Comparison of ENCODE assay signal across 11 cellular contexts in genomic region chr9:92295240-92295790, GRCh38. TPM values are rescaled to one million over a fixed set of nuclear protein-coding genes. Genes with fewer than 3 reads are reported as not detected.
DNase-seq lines count a peak whose midpoint lies in the region; ATAC-seq and TF ChIP-seq lines count a peak whose summit lies in the region.
"Had no signal": no experiment of that assay in that cellular context is flagged by ENCODE, and none has a peak within 500 bp of the region (broad histone marks: within the 10 kb centered on the region; RNA-seq: fewer than 3 reads in every experiment).

No MANE protein-coding gene starts in this region.

- no peaks in the 10 kb centered on the region for H3K27me3 Mint-ChIP-seq in Caco-2 (ENCODE audit: insufficient read depth, unreplicated experiment)
- no peaks in the 10 kb centered on the region for H3K27me3 Mint-ChIP-seq in activated CD8-positive, alpha-beta T cell treated with anti-CD3 and anti-CD28 coated beads, Interleukin-2, amount 10 ng/mL, durations not matched to agents 7 days and 5 days (ENCODE audit: low read depth)
- no peaks in the 10 kb centered on the region for H3K27me3 Mint-ChIP-seq in natural killer cell treated with Interleukin-12 subunit alpha and Interleukin-12 subunit beta and Interleukin-15 and Interleukin-18, amount 100 ng/mL, for 72 hours

- peak overlapping the region; percentile 11; the same call in 1 of the 2 replicates for H3K23ac ChIP-seq in IMR-90 (ENCODE audit: low read depth, low read length)

- H3K27me3 ChIP-seq in Caco-2 (replicated peaks; ENCODE audit: control insufficient read depth, insufficient read depth, low read length) (no peaks in the 10 kb centered on the region), IMR-90 (ENCODE audit: control insufficient read depth, insufficient read depth, low read length) (no peaks in the 10 kb centered on the region)
- H3K27me3 ChIP-seq: colonic mucosa, tibial artery had no signal

- H3K9me3 ChIP-seq in Caco-2 (no peaks in the 10 kb centered on the region), IMR-90 (ENCODE audit: control insufficient read depth, insufficient read depth, low read length) (no peaks in the 10 kb centered on the region)
- H3K9me3 ChIP-seq: colonic mucosa, tibial artery had no signal

- in situ Hi-C loops in IMR-90 (cut with MboI; ENCODE audit: low sequenced_read_pairs), result loop anchor here (10.0 kb wide), 1 partner anchor 161 kb away; no protein-coding TSS in a partner anchor

- TF ChIP-seq CTCF in Caco-2 (IDR thresholded peaks at IDR 0.05; ENCODE audit: insufficient read depth in 1 of 2, low read depth in 1 of 2, low read length in 1 of 2, severe bottlenecking in 1 of 2, unreplicated experiment in 1 of 2), result no peak
- TF ChIP-seq CTCF in IMR-90 (conservative IDR thresholded peaks at IDR 0.05; ENCODE audit: low read depth, low read length), result no peak

- peaks cover 12% of the 10 kb centered on the region; the same call in 1 of the 2 replicates for H4K20me1 ChIP-seq in IMR-90 (ENCODE audit: insufficient read depth, low read length)

- intact Hi-C loops in Caco-2 (cut with micrococcal nuclease; ENCODE audit: unreplicated experiment) (no loop called here), IMR-90 (cut with micrococcal nuclease) (no loop called here), posterior vena cava (cut with DNase I) (no loop called here)

- peak overlapping the region; percentile 43; the same call in 1 of the 2 replicates for H4K5ac ChIP-seq in IMR-90 (ENCODE audit: low read depth, low read length)

- peak overlapping the region; percentile 76 for H3K27ac Mint-ChIP-seq in Caco-2 (ENCODE audit: unreplicated experiment)
- peak overlapping the region; percentile 73 for H3K27ac Mint-ChIP-seq in activated CD8-positive, alpha-beta T cell treated with anti-CD3 and anti-CD28 coated beads, Interleukin-2, amount 10 ng/mL, durations not matched to agents 7 days and 5 days
- H3K27ac Mint-ChIP-seq in natural killer cell treated with Interleukin-12 subunit alpha and Interleukin-12 subunit beta and Interleukin-15 and Interleukin-18, amount 100 ng/mL, for 72 hours, result peak overlapping the region; percentile 99 to 100

- H3K9me3 Mint-ChIP-seq in Caco-2 (ENCODE audit: unreplicated experiment), result no peaks in the 10 kb centered on the region
- H3K9me3 Mint-ChIP-seq in activated CD8-positive, alpha-beta T cell treated with anti-CD3 and anti-CD28 coated beads, Interleukin-2, amount 10 ng/mL, durations not matched to agents 7 days and 5 days (ENCODE audit: insufficient read depth), result no peaks in the 10 kb centered on the region
- H3K9me3 Mint-ChIP-seq in natural killer cell treated with Interleukin-12 subunit alpha and Interleukin-12 subunit beta and Interleukin-15 and Interleukin-18, amount 100 ng/mL, for 72 hours, result no peaks in the 10 kb centered on the region

- H3K4me1 ChIP-seq in Caco-2, result peaks cover 9% of the 10 kb centered on the region; the same call in 1 of the 2 replicates
- H3K4me1 ChIP-seq in IMR-90 (ENCODE audit: control insufficient read depth, insufficient read depth, low read length), result peaks cover 6% of the 10 kb centered on the region

- WGBS in IMR-90 (ENCODE audit: extremely low coverage in 2 of 2, insufficient read length in 1 of 2), 2 experiments, result no CpG with 5 or more reads among the region's 7 CpGs

- ATAC-seq in IMR-90 (ENCODE audit: low read depth), result no peak
- no peak for ATAC-seq in activated CD8-positive, alpha-beta T cell treated with anti-CD3 and anti-CD28 coated beads, Interleukin-2, amount 10 ng/mL, durations not matched to agents 7 days and 5 days
- no peak for ATAC-seq in natural killer cell treated with Interleukin-12 subunit alpha and Interleukin-12 subunit beta and Interleukin-15 and Interleukin-18, amount 100 ng/mL, for 72 hours

- no peak overlapping the region for H2AK9ac ChIP-seq in IMR-90 (replicated peaks; ENCODE audit: low read depth, low read length, poor library complexity)

- no peak overlapping the region for H2AFZ ChIP-seq in IMR-90 (replicated peaks; ENCODE audit: low read length, poor library complexity)

- no peak overlapping the region for H2BK15ac ChIP-seq in IMR-90 (ENCODE audit: low read depth, low read length)

- H2BK120ac ChIP-seq in IMR-90 (ENCODE audit: low read depth, low read length), result no peak overlapping the region

- no peak overlapping the region for H4K91ac ChIP-seq in IMR-90 (ENCODE audit: insufficient read depth, low read depth, low read length)

- CTCF ChIA-PET in Caco-2 (lab: Charles Lee) (no interaction called here), IMR-90 (lab: Yijun Ruan, JAX) (no interaction called here)
- CTCF ChIA-PET in activated CD8-positive, alpha-beta T cell treated with anti-CD3 and anti-CD28 coated beads, Interleukin-2, amount 10 ng/mL, durations not matched to agents 7 days and 5 days (lab: Charles Lee), result interaction anchor here (1.3 to 1.4 kb wide), 2 partner anchors 10 to 30 kb away, joined by 3 read pairs; partner anchors contain the start of gene NOL8

- H3K9ac ChIP-seq in IMR-90 (ENCODE audit: low read depth, low read length), result no peak overlapping the region

- H2BK5ac ChIP-seq in IMR-90 (ENCODE audit: low read depth, low read length, poor library complexity, severe bottlenecking), result no peak overlapping the region

- peaks cover 7% of the 10 kb centered on the region for H3K4me1 Mint-ChIP-seq in Caco-2 (ENCODE audit: low read depth, unreplicated experiment)
- H3K4me1 Mint-ChIP-seq in activated CD8-positive, alpha-beta T cell treated with anti-CD3 and anti-CD28 coated beads, Interleukin-2, amount 10 ng/mL, durations not matched to agents 7 days and 5 days (ENCODE audit: low read depth), result peaks cover 57% of the 10 kb centered on the region
- peaks cover 43 to 51% of the 10 kb centered on the region in 2 donors for H3K4me1 Mint-ChIP-seq in natural killer cell treated with Interleukin-12 subunit alpha and Interleukin-12 subunit beta and Interleukin-15 and Interleukin-18, amount 100 ng/mL, for 72 hours (ENCODE audit: low read depth in 2 of 2)

- peak overlapping the region; percentile 33 for H3K4me3 Mint-ChIP-seq in Caco-2 (ENCODE audit: unreplicated experiment)
- H3K4me3 Mint-ChIP-seq in activated CD8-positive, alpha-beta T cell treated with anti-CD3 and anti-CD28 coated beads, Interleukin-2, amount 10 ng/mL, durations not matched to agents 7 days and 5 days, result peak overlapping the region; percentile 23
- peak overlapping the region; percentile 7 for H3K4me3 Mint-ChIP-seq in natural killer cell treated with Interleukin-12 subunit alpha and Interleukin-12 subunit beta and Interleukin-15 and Interleukin-18, amount 100 ng/mL, for 72 hours

- H3K36me3 ChIP-seq in Caco-2 (ENCODE audit: control insufficient read depth, insufficient read depth, low read length) (no peaks in the 10 kb centered on the region), IMR-90 (ENCODE audit: control insufficient read depth, insufficient read depth, low read length) (peaks cover 10% of the 10 kb centered on the region)

- H3K4me3 ChIP-seq in Caco-2 (ENCODE audit: low read depth, low read length) (no peak overlapping the region), IMR-90 (ENCODE audit: insufficient read depth, low read depth, low read length) (no peak overlapping the region)

- H2BK20ac ChIP-seq in IMR-90 (ENCODE audit: low read depth, low read length), result 0 out of 2 replicates have a peak overlapping the region, but pooled peaks have one; percentile 1

- no TSS peak for BruUV-seq in Caco-2 (replicated peaks; lab: Mats Ljungman, UMichigan)
- no TSS peak for BruUV-seq in IMR-90 (replicated peaks; lab: Mats Ljungman, UMichigan)

- peaks cover 54% of the 10 kb centered on the region for H3K36me3 Mint-ChIP-seq in Caco-2 (ENCODE audit: insufficient read depth, unreplicated experiment)
- H3K36me3 Mint-ChIP-seq in activated CD8-positive, alpha-beta T cell treated with anti-CD3 and anti-CD28 coated beads, Interleukin-2, amount 10 ng/mL, durations not matched to agents 7 days and 5 days (ENCODE audit: low read depth), result peaks cover 56% of the 10 kb centered on the region
- H3K36me3 Mint-ChIP-seq in natural killer cell treated with Interleukin-12 subunit alpha and Interleukin-12 subunit beta and Interleukin-15 and Interleukin-18, amount 100 ng/mL, for 72 hours, result peaks cover 14% of the 10 kb centered on the region

- H3K18ac ChIP-seq in IMR-90 (ENCODE audit: low read depth, low read length), result no peak overlapping the region

- no peak overlapping the region for H3K4me2 ChIP-seq in IMR-90 (ENCODE audit: low read depth, low read length)

- TF ChIP-seq RAD21 in IMR-90 (IDR thresholded peaks at IDR 0.05; ENCODE audit: low read length), result no peak

- POLR2A ChIA-PET in Caco-2 (lab: Charles Lee) (interaction anchor here (0.5 kb wide), 1 partner anchor 26 kb away, joined by 3 read pairs; no protein-coding TSS in a partner anchor), IMR-90 (lab: Charles Lee; ENCODE audit: unreplicated experiment) (interaction anchor here (0.5 kb wide), 1 partner anchor 316 kb away, joined by 4 read pairs; no protein-coding TSS in a partner anchor)
- POLR2A ChIA-PET in activated CD8-positive, alpha-beta T cell treated with anti-CD3 and anti-CD28 coated beads, Interleukin-2, amount 10 ng/mL, durations not matched to agents 7 days and 5 days (lab: Charles Lee), result interaction anchor here (0.9 to 1.3 kb wide), 3 partner anchors 7 to 31 kb away, joined by 3 to 5 read pairs (median 3); partner anchors contain the start of genes CENPP and NOL8

- H3K56ac ChIP-seq in IMR-90 (ENCODE audit: extremely low read depth, insufficient read depth, low read length), result no peak overlapping the region

- H2AK5ac ChIP-seq in IMR-90 (ENCODE audit: low read depth, low read length), result no peak overlapping the region

- no peak for TF ChIP-seq POLR2A in IMR-90 (IDR thresholded peaks at IDR 0.05; ENCODE audit: low read depth, low read length)

- DNase-seq in Caco-2 (no peak), IMR-90 (no peak), NOMO-1 treated with dmso at 0.1 percent for 144 hours (lab: John Stamatoyannopoulos, UW; ENCODE audit: unreplicated experiment) (no peak), posterior vena cava (ENCODE audit: low spot score) (no peak), NCI-H1048 (lab: John Stamatoyannopoulos, UW) (no peak)
- no peak for DNase-seq in activated CD8-positive, alpha-beta T cell treated with anti-CD3 and anti-CD28 coated beads, Interleukin-2, amount 10 ng/mL, durations not matched to agents 7 days and 5 days
- DNase-seq in natural killer cell treated with Interleukin-12 subunit alpha and Interleukin-12 subunit beta and Interleukin-15 and Interleukin-18, amount 100 ng/mL, for 72 hours (ENCODE audit: low spot score), result no peak
- DNase-seq: colonic mucosa, KG1, NCI-H524 treated with DMSO at 0.1 percent for 48 hours, tibial artery had no signal

- H3K14ac ChIP-seq in IMR-90 (replicated peaks; ENCODE audit: low read depth, low read length), result no peak overlapping the region

- dilution Hi-C loops in IMR-90 (cut with HindIII; ENCODE audit: low sequenced_read_pairs, unreplicated experiment), result no loop called here

- no peak overlapping the region for H3K4ac ChIP-seq in IMR-90 (ENCODE audit: low read depth, low read length)

- H3K9me1 ChIP-seq in IMR-90 (ENCODE audit: insufficient read depth, low read length), result peaks cover 4% of the 10 kb centered on the region

- H3K79me1 ChIP-seq in IMR-90 (ENCODE audit: low read depth in 1 of 2, low read length in 2 of 2), result peaks cover 2 to 23% of the 10 kb centered on the region in 2 experiments

- H3K27ac ChIP-seq in IMR-90 (ENCODE audit: insufficient read depth, low read length), result no peak overlapping the region

- H4K8ac ChIP-seq in IMR-90 (ENCODE audit: low read depth in 2 of 2, low read length in 2 of 2), result peak overlapping the region in 1 of 2 experiments; percentile 30; a peak in 1 of 4 replicates

RNA-seq across cellular contexts. Expression of gene IARS1, which starts 1.8 kb away (rescaled TPM):
- total RNA-seq in Caco-2 (2022) (127 and 138 TPM in 2 replicates), IMR-90 (2012; rRNA removed) (383 and 414 TPM in 2 replicates), posterior vena cava (10 to 100 TPM; 82.6 to 87.1 TPM)
- 64.1 and 85.3 TPM in 2 replicates for polyA plus RNA-seq in IMR-90 (2012; rRNA removed)
- 24.0 and 35.8 TPM in 2 replicates for polyA plus RNA-seq in IMR-90 (2012; cell fraction: cytosol; rRNA removed)
- 24.1 and 176 TPM in 2 replicates for polyA plus RNA-seq in IMR-90 (2012; cell fraction: nucleus; rRNA removed; ENCODE audit: low replicate concordance)
- 100 to 1,000 TPM; 138 to 141 TPM for total RNA-seq in activated CD8-positive, alpha-beta T cell treated with anti-CD3 and anti-CD28 coated beads, Interleukin-2, amount 10 ng/mL, durations not matched to agents 7 days and 5 days
- 100 to 1,000 TPM; 138 to 246 TPM for total RNA-seq in natural killer cell treated with Interleukin-12 subunit alpha and Interleukin-12 subunit beta and Interleukin-15 and Interleukin-18, amount 100 ng/mL, for 72 hours

RNA-seq across cellular contexts. Expression of gene NOL8, which starts 29.8 kb away (rescaled TPM):
- total RNA-seq in Caco-2 (2022) (22.3 and 29.4 TPM in 2 replicates), IMR-90 (2012; rRNA removed) (18.3 and 23.6 TPM in 2 replicates), posterior vena cava (10 to 100 TPM; 24.0 to 30.6 TPM)
- polyA plus RNA-seq in IMR-90 (2012; rRNA removed), result 7.4 and 10.1 TPM in 2 replicates
- 0.81 and 1.8 TPM in 2 replicates for polyA plus RNA-seq in IMR-90 (2012; cell fraction: cytosol; rRNA removed)
- polyA plus RNA-seq in IMR-90 (2012; cell fraction: nucleus; rRNA removed; ENCODE audit: low replicate concordance), result 1.8 and 19.2 TPM in 2 replicates
- 10 to 100 TPM; 51.7 to 55.3 TPM for total RNA-seq in activated CD8-positive, alpha-beta T cell treated with anti-CD3 and anti-CD28 coated beads, Interleukin-2, amount 10 ng/mL, durations not matched to agents 7 days and 5 days
- 10 to 100 TPM; 51.1 to 68.7 TPM for total RNA-seq in natural killer cell treated with Interleukin-12 subunit alpha and Interleukin-12 subunit beta and Interleukin-15 and Interleukin-18, amount 100 ng/mL, for 72 hours

RNA-seq across cellular contexts. Expression of gene CENPP, which starts 30.4 kb away (rescaled TPM):
- total RNA-seq in Caco-2 (2022), result 7.6 and 7.8 TPM in 2 replicates
- total RNA-seq in IMR-90 (2012; rRNA removed), result 1.4 and 3.6 TPM in 2 replicates
- polyA plus RNA-seq in IMR-90 (2012; rRNA removed), result 0.90 and 2.0 TPM in 2 replicates
- polyA plus RNA-seq in IMR-90 (2012; cell fraction: cytosol; rRNA removed), result 0.32 and 0.49 TPM in 2 replicates
- 1.2 TPM in 2 replicates for polyA plus RNA-seq in IMR-90 (2012; cell fraction: nucleus; rRNA removed; ENCODE audit: low replicate concordance)
- 10 to 100 TPM; 26.4 to 29.1 TPM for total RNA-seq in activated CD8-positive, alpha-beta T cell treated with anti-CD3 and anti-CD28 coated beads, Interleukin-2, amount 10 ng/mL, durations not matched to agents 7 days and 5 days
- 10 to 100 TPM; 14.7 to 38.8 TPM for total RNA-seq in natural killer cell treated with Interleukin-12 subunit alpha and Interleukin-12 subunit beta and Interleukin-15 and Interleukin-18, amount 100 ng/mL, for 72 hours
- 1 to 10 TPM; 3.5 to 4.5 TPM for total RNA-seq in posterior vena cava
